Comparison of ENCODE assay signal across 18 cellular contexts in the genomic region with DNA sequence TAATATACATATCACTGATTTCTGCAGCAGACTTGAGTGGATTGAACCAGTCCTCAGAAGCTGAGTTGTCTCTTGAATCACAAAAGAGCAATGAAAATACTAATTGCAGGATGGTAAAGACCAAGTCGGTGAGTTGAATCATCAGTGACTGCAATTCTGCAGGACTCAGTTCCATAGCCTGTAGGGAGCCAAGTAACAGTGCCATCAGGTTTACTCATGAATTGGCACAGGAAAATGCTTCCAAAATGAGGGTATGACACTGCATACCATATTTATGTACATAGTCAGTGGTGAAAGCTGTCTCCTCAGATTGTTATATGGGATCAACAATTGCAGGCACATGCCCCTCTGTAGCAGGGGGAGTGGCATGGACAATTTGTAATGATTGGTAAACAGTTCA.
DNase-seq lines count a peak whose midpoint lies in the region; ATAC-seq and TF ChIP-seq lines count a peak whose summit lies in the region.
"Had no signal": no experiment of that assay in that cellular context is flagged by ENCODE, and none has a peak within 500 bp of the region (broad histone marks: within the 10 kb centered on the region; RNA-seq: fewer than 3 reads in every experiment).

No MANE protein-coding gene starts in this region.

- no peaks in the 10 kb centered on the region for H3K79me2 ChIP-seq in OCI-LY7 (ENCODE audit: insufficient read depth, low read depth, low read length)

- peak; percentile 82 for ATAC-seq in foreskin keratinocyte
- no peak for ATAC-seq in HG02798 (IDR thresholded peaks at IDR 0.05; ENCODE audit: poor library complexity, unreplicated experiment)
- no peak for ATAC-seq in omental fat pad (ENCODE audit: low FRiP score)

- H3K9me2 ChIP-seq in OCI-LY7 (ENCODE audit: insufficient read depth, low read length) = no peaks in the 10 kb centered on the region

- POLR2A ChIA-PET in OCI-LY7 (lab: Charles Lee) = no interaction called here

- DNase-seq in EH (ENCODE audit: low read depth) (peak; percentile 52), HS-5 (ENCODE audit: low read depth) (peak; percentile 29), RKO (ENCODE audit: low spot score) (peak; percentile 47), foreskin keratinocyte (peak; percentile 69 to 91), omental fat pad (ENCODE audit: low spot score) (no peak), OCI-LY7 (ENCODE audit: low spot score) (no peak)
- DNase-seq in activated naive CD4-positive, alpha-beta T cell (lab: John Stamatoyannopoulos, UW) = no peak
- DNase-seq: activated CD4-positive, alpha-beta T cell treated with anti-CD3 and anti-CD28 coated beads for 48 hours; brain microvascular endothelial cell; Caco-2; NCI-H1436; NCI-H446; Right ventricle myocardium superior; stimulated activated CD8-positive, alpha-beta memory T cell treated with anti-CD3 and anti-CD28 coated beads, Interleukin-4, amount 100 ng/mL, for 48 hours; SW 1271 had no signal

- H2AFZ ChIP-seq in OCI-LY7 (ENCODE audit: low read length) = no peak overlapping the region

- CTCF ChIA-PET in OCI-LY7 (lab: Charles Lee; ENCODE audit: unreplicated experiment) = no interaction called here

- TF ChIP-seq CTCF in foreskin keratinocyte (conservative IDR thresholded peaks at IDR 0.05) (no peak), omental fat pad (IDR thresholded peaks at IDR 0.05) (no peak), OCI-LY7 (conservative IDR thresholded peaks at IDR 0.05; ENCODE audit: low read length) (no peak)

- intact Hi-C loops in OCI-LY7 (cut with micrococcal nuclease; ENCODE audit: unreplicated experiment) = no loop called here

- no TSS peak for BruUV-seq in OCI-LY7 (replicated peaks; lab: Mats Ljungman, UMichigan)

- no peaks in the 10 kb centered on the region for H3K36me3 ChIP-seq in OCI-LY7 (ENCODE audit: insufficient read depth, low read length)
- H3K36me3 ChIP-seq: brain microvascular endothelial cell had no signal

- H3K27me3 ChIP-seq in foreskin keratinocyte = no peaks in the 10 kb centered on the region
- H3K27me3 ChIP-seq: brain microvascular endothelial cell had no signal

- H4K20me1 ChIP-seq in OCI-LY7 (ENCODE audit: insufficient read depth, low read length) = no peaks in the 10 kb centered on the region

- no peaks in the 10 kb centered on the region for H3K9me3 ChIP-seq in OCI-LY7 (ENCODE audit: low read length)
- H3K9me3 ChIP-seq: Caco-2 had no signal

- no peak overlapping the region for H3K4me2 ChIP-seq in OCI-LY7 (ENCODE audit: low read length)

- no peak overlapping the region for H3K4me3 ChIP-seq in OCI-LY7 (ENCODE audit: low read depth, low read length, poor library complexity, severe bottlenecking)
- H3K4me3 ChIP-seq: coronary artery, lung had no signal

- H3K27ac ChIP-seq in foreskin keratinocyte (no peak overlapping the region), OCI-LY7 (ENCODE audit: low read depth, low read length, poor library complexity, severe bottlenecking) (no peak overlapping the region)
- H3K27ac ChIP-seq: brain microvascular endothelial cell, coronary artery had no signal

- peaks cover 25% of the 10 kb centered on the region for H3K4me1 ChIP-seq in foreskin keratinocyte
- H3K4me1 ChIP-seq in OCI-LY7 (ENCODE audit: insufficient read depth, low read length, poor library complexity, severe bottlenecking) = no peaks in the 10 kb centered on the region

Comparison
In these comparisons a context has a peak if more than half of its experiments do, and no peak if none do; other contexts are left out.
1. DNase-seq: peak in EH (single experiment), HS-5 (single experiment), RKO (single experiment) and foreskin keratinocyte (2 of 2); none in activated naive CD4-positive, alpha-beta T cell (0 of 4), omental fat pad (single experiment) and OCI-LY7 (single experiment).